12 cellular contexts compared by ENCODE assay signal in genomic region chr21:38910390-38911008, GRCh38.
DNase-seq lines count a peak whose midpoint lies in the region; ATAC-seq and TF ChIP-seq lines count a peak whose summit lies in the region.
"Had no signal": no experiment of that assay in that cellular context is flagged by ENCODE, and none has a peak within 500 bp of the region (broad histone marks: within the 10 kb centered on the region; RNA-seq: fewer than 3 reads in every experiment).

No MANE protein-coding gene starts in this region.

- H3K79me2 ChIP-seq in mammary epithelial cell (ENCODE audit: insufficient read depth, low read length) (no peaks in the 10 kb centered on the region), parathyroid adenoma (no peaks in the 10 kb centered on the region)

- DNase-seq in NCI-H1092 treated with DMSO at 0.1 percent for 48 hours (lab: John Stamatoyannopoulos, UW) = peak; percentile 22
- no peak for DNase-seq in NCI-H1092 (lab: John Stamatoyannopoulos, UW)
- DNase-seq in H4 (ENCODE audit: low spot score) = peak; percentile 44
- peak; percentile 89 for DNase-seq in mammary epithelial cell
- no peak for DNase-seq in NOMO-1 treated with dmso at 0.1 percent for 144 hours (lab: John Stamatoyannopoulos, UW; ENCODE audit: unreplicated experiment)
- DNase-seq in HK-2 (ENCODE audit: unreplicated experiment) = no peak
- DNase-seq: activated CD4-positive, CD25-positive, alpha-beta regulatory T cell treated with anti-CD3 and anti-CD28 coated beads, Interleukin-2, amount 50 U/mL, for 72 hours; NCI-H226; stimulated activated naive CD4-positive, alpha-beta T cell had no signal

- peaks cover 66% of the 10 kb centered on the region for H3K4me1 ChIP-seq in mammary epithelial cell (ENCODE audit: insufficient read depth, low read length)
- peaks cover 68% of the 10 kb centered on the region for H3K4me1 ChIP-seq in parathyroid adenoma

- no peak for ATAC-seq in stimulated activated memory B cell treated with anti-CD40 and anti-IgM and Interleukin-4, amounts not matched to agents 10 μg/mL and 1 μg/mL and 100 μg/mL, for 72 hours

- no peak overlapping the region for H3K27ac Mint-ChIP-seq in stimulated activated memory B cell treated with anti-CD40 and anti-IgM and Interleukin-4, amounts not matched to agents 10 μg/mL and 1 μg/mL and 100 μg/mL, for 72 hours

- H3K4me3 Mint-ChIP-seq in stimulated activated memory B cell treated with anti-CD40 and anti-IgM and Interleukin-4, amounts not matched to agents 10 μg/mL and 1 μg/mL and 100 μg/mL, for 72 hours = no peak overlapping the region

- H3K4me3 ChIP-seq in mammary epithelial cell (replicated peaks in 1 of 3; ENCODE audit: insufficient read depth in 1 of 3, low read depth in 2 of 3, low read length in 3 of 3) = no peak overlapping the region
- H3K4me3 ChIP-seq in parathyroid adenoma (ENCODE audit: low read depth, low read length) = peak overlapping the region; percentile 19
- H3K4me3 ChIP-seq: cardiac muscle cell had no signal

- H3K36me3 Mint-ChIP-seq in stimulated activated memory B cell treated with anti-CD40 and anti-IgM and Interleukin-4, amounts not matched to agents 10 μg/mL and 1 μg/mL and 100 μg/mL, for 72 hours = no peaks in the 10 kb centered on the region

- intact Hi-C loops in mammary epithelial cell (cut with micrococcal nuclease) = loop anchor here (1.0 to 5.0 kb wide), 5 partner anchors 79 to 216 kb away; no protein-coding TSS in a partner anchor

- H3K9ac ChIP-seq in mammary epithelial cell (ENCODE audit: insufficient read depth, low read length) = no peak overlapping the region
- H3K9ac ChIP-seq in parathyroid adenoma = no peak overlapping the region

- no peaks in the 10 kb centered on the region for H3K27me3 ChIP-seq in mammary epithelial cell (ENCODE audit: insufficient read depth, low read length)
- no peaks in the 10 kb centered on the region for H3K27me3 ChIP-seq in parathyroid adenoma (ENCODE audit: control insufficient read depth, insufficient read depth, low read length)
- H3K27me3 ChIP-seq: cardiac muscle cell had no signal

- H2AFZ ChIP-seq in mammary epithelial cell (ENCODE audit: low read depth, low read length) (no peak overlapping the region), parathyroid adenoma (peak overlapping the region; percentile 62)

- H3K9me3 Mint-ChIP-seq in stimulated activated memory B cell treated with anti-CD40 and anti-IgM and Interleukin-4, amounts not matched to agents 10 μg/mL and 1 μg/mL and 100 μg/mL, for 72 hours = no peaks in the 10 kb centered on the region

- in situ Hi-C loops in mammary epithelial cell (cut with MboI; ENCODE audit: low sequenced_read_pairs in 2 of 2) = loop anchor here in 1 of 2 donors (5.0 kb wide), 1 partner anchor 68 kb away; no protein-coding TSS in a partner anchor

- no peaks in the 10 kb centered on the region for H4K20me1 ChIP-seq in mammary epithelial cell (ENCODE audit: insufficient read depth, low read length)

- dilution Hi-C loops in mammary epithelial cell (cut with HindIII; ENCODE audit: low sequenced_read_pairs) = no loop called here

- peaks cover 26% of the 10 kb centered on the region for H3K27me3 Mint-ChIP-seq in stimulated activated memory B cell treated with anti-CD40 and anti-IgM and Interleukin-4, amounts not matched to agents 10 μg/mL and 1 μg/mL and 100 μg/mL, for 72 hours

- H3K4me2 ChIP-seq in mammary epithelial cell (ENCODE audit: insufficient read depth, low read depth, low read length) = no peak overlapping the region
- peak overlapping the region; percentile 45 for H3K4me2 ChIP-seq in parathyroid adenoma (ENCODE audit: low read length)

- BruUV-seq in mammary epithelial cell (replicated peaks; lab: Mats Ljungman, UMichigan) = TSS peak; percentile 17

- TF ChIP-seq CTCF in mammary epithelial cell (conservative IDR thresholded peaks at IDR 0.05 in 1 of 2, IDR thresholded peaks at IDR 0.05 in 1 of 2; ENCODE audit: extremely low read depth in 1 of 2, insufficient read depth in 1 of 2, low read depth in 1 of 2, low read length in 2 of 2) = no peak
- TF ChIP-seq CTCF in parathyroid adenoma (IDR thresholded peaks at IDR 0.05) = no peak

- H3K36me3 ChIP-seq in mammary epithelial cell (ENCODE audit: insufficient read depth, low read length) (no peaks in the 10 kb centered on the region), parathyroid adenoma (ENCODE audit: control insufficient read depth, insufficient read depth, low read length) (no peaks in the 10 kb centered on the region)
- H3K36me3 ChIP-seq: cardiac muscle cell had no signal

- H3K4me1 Mint-ChIP-seq in stimulated activated memory B cell treated with anti-CD40 and anti-IgM and Interleukin-4, amounts not matched to agents 10 μg/mL and 1 μg/mL and 100 μg/mL, for 72 hours = no peaks in the 10 kb centered on the region

- CTCF ChIA-PET in mammary epithelial cell (lab: Charles Lee; ENCODE audit: low non-redundant PET) = no interaction called here

- WGBS in mammary epithelial cell (ENCODE audit: low coverage, missing lambda C conversion rate) = 24% methylated on average over 9 of the region's 9 CpGs

- no peaks in the 10 kb centered on the region for H3K9me3 ChIP-seq in mammary epithelial cell (replicated peaks; ENCODE audit: insufficient read depth, low read length)
- H3K9me3 ChIP-seq in parathyroid adenoma (ENCODE audit: control insufficient read depth, low read length) = no peaks in the 10 kb centered on the region

- H3K27ac ChIP-seq in mammary epithelial cell (ENCODE audit: insufficient read depth, low read depth, low read length) (peak overlapping the region; percentile 61), parathyroid adenoma (peak overlapping the region; percentile 99)
- H3K27ac ChIP-seq: cardiac muscle cell had no signal

Comparison
In these comparisons a context has a peak if more than half of its experiments do, and no peak if none do; other contexts are left out.
1. DNase-seq: peak in NCI-H1092 treated with DMSO at 0.1 percent for 48 hours (single experiment), H4 (single experiment) and mammary epithelial cell (single experiment); none in NCI-H1092 (single experiment), NOMO-1 treated with dmso at 0.1 percent for 144 hours (single experiment) and HK-2 (single experiment).